ENCODE assay signal across 9 cellular contexts in genomic region chr1:16894338-16894737, GRCh38. TPM values are rescaled to one million over a fixed set of nuclear protein-coding genes. Genes with fewer than 3 reads are reported as not detected.
DNase-seq lines count a peak whose midpoint lies in the region; ATAC-seq and TF ChIP-seq lines count a peak whose summit lies in the region.
"Not testable (repeated sequence)": the region's sequence is repeated elsewhere in the genome, so short reads cannot be mapped to it uniquely, and the experiment has no call there.
"Had no signal": no experiment of that assay in that cellular context is flagged by ENCODE, and none has a peak within 500 bp of the region (broad histone marks: within the 10 kb centered on the region; RNA-seq: fewer than 3 reads in every experiment).

No MANE protein-coding gene starts in this region.

- not testable (repeated sequence) for H3K9me3 ChIP-seq in CD4-positive, CD25-positive, alpha-beta regulatory T cell (ENCODE audit: control insufficient read depth in 2 of 2, low read length in 2 of 2); HCT116 (ENCODE audit: control insufficient read depth in 1 of 2, insufficient read depth in 1 of 2, low read depth in 1 of 2, low read length in 2 of 2); endodermal cell (ENCODE audit: control insufficient read depth, low read length)

- POLR2A ChIA-PET in HCT116 (lab: Charles Lee) = not testable (repeated sequence)

- H3K4me3 Mint-ChIP-seq in CD4-positive, CD25-positive, alpha-beta regulatory T cell = peak overlapping the region in 3 of 4 donors; percentile 62 to 85 (median 82)
- H3K4me3 Mint-ChIP-seq in T-helper 2 cell treated with Interferon-gamma antibody and Interleukin-4, amounts not matched to agents 5 μg/mL and 100 μg/mL, for 36 hours = peak overlapping the region; percentile 48
- peak overlapping the region; percentile 34 for H3K4me3 Mint-ChIP-seq in activated T-cell treated with anti-CD3 and anti-CD28 coated beads, Interleukin-2, amount 50 U/mL, for 4 hours
- peak overlapping the region; percentile 72 for H3K4me3 Mint-ChIP-seq in activated naive CD8-positive, alpha-beta T cell treated with anti-CD3 and anti-CD28 coated beads, Interleukin-2, amount 50 U/mL, for 24 hours
- not testable (repeated sequence) for H3K4me3 Mint-ChIP-seq in endodermal cell
- peak overlapping the region; percentile 84 for H3K4me3 Mint-ChIP-seq in natural killer cell
- H3K4me3 Mint-ChIP-seq in stimulated activated memory B cell treated with anti-CD40 and anti-IgM and Interleukin-4, amounts not matched to agents 10 μg/mL and 1 μg/mL and 100 μg/mL, for 72 hours = peak overlapping the region; percentile 21

- TF ChIP-seq RAD21 in HCT116 (IDR thresholded peaks at IDR 0.05; ENCODE audit: low read depth) = not testable (repeated sequence)

- not testable (repeated sequence) for H3K27ac ChIP-seq in CD4-positive, CD25-positive, alpha-beta regulatory T cell (ENCODE audit: insufficient read depth, low read length, poor library complexity, severe bottlenecking); HCT116 (ENCODE audit: low read depth, low read length); endodermal cell (ENCODE audit: low read depth, low read length)

- ATAC-seq in CD4-positive, CD25-positive, alpha-beta regulatory T cell (ENCODE audit: low read depth in 2 of 2); HCT116; activated T-cell treated with anti-CD3 and anti-CD28 coated beads, Interleukin-2, amount 50 U/mL, for 4 hours; activated naive CD8-positive, alpha-beta T cell treated with anti-CD3 and anti-CD28 coated beads, Interleukin-2, amount 50 U/mL, for 24 hours; natural killer cell; stimulated activated memory B cell treated with anti-CD40 and anti-IgM and Interleukin-4, amounts not matched to agents 10 μg/mL and 1 μg/mL and 100 μg/mL, for 72 hours: not testable (repeated sequence)

- not testable (repeated sequence) for H4K20me1 ChIP-seq in HCT116 (ENCODE audit: insufficient read depth)

- TF ChIP-seq CTCF in HCT116 (IDR thresholded peaks at IDR 0.05 in 2 of 3, conservative IDR thresholded peaks at IDR 0.05 in 1 of 3; ENCODE audit: borderline replicate concordance in 1 of 3, insufficient read depth in 1 of 3, low read depth in 2 of 3, low read length in 2 of 3); endodermal cell (conservative IDR thresholded peaks at IDR 0.05); natural killer cell (IDR thresholded peaks at IDR 0.05): not testable (repeated sequence)

- RAD21 ChIA-PET in HCT116 (lab: Charles Lee; ENCODE audit: low non-redundant PET in 1 of 2, low total read pairs in 2 of 2, uncharacterized antibody in 2 of 2, unreplicated experiment in 2 of 2) = not testable (repeated sequence)

- H3K4me3 ChIP-seq in CD4-positive, CD25-positive, alpha-beta regulatory T cell (ENCODE audit: low read depth, low read length); HCT116 (replicated peaks in 1 of 2; ENCODE audit: low read depth in 1 of 2, low read length in 2 of 2); endodermal cell (ENCODE audit: low read length): not testable (repeated sequence)

- peak overlapping the region; percentile 62 to 100 (median 65) for H3K27ac Mint-ChIP-seq in CD4-positive, CD25-positive, alpha-beta regulatory T cell
- H3K27ac Mint-ChIP-seq in T-helper 2 cell treated with Interferon-gamma antibody and Interleukin-4, amounts not matched to agents 5 μg/mL and 100 μg/mL, for 36 hours = peak overlapping the region; percentile 37
- H3K27ac Mint-ChIP-seq in activated naive CD8-positive, alpha-beta T cell treated with anti-CD3 and anti-CD28 coated beads, Interleukin-2, amount 50 U/mL, for 24 hours = peak overlapping the region; percentile 99
- H3K27ac Mint-ChIP-seq in endodermal cell; stimulated activated memory B cell treated with anti-CD40 and anti-IgM and Interleukin-4, amounts not matched to agents 10 μg/mL and 1 μg/mL and 100 μg/mL, for 72 hours: not testable (repeated sequence)
- H3K27ac Mint-ChIP-seq in natural killer cell = peak overlapping the region; percentile 99

- intact Hi-C loops in HCT116 (cut with micrococcal nuclease) = not testable (repeated sequence)
- intact Hi-C loops in natural killer cell (cut with micrococcal nuclease) = loop anchor here (10.0 kb wide), 1 partner anchor 250 kb away; no protein-coding TSS in a partner anchor

- CTCF ChIA-PET in HCT116 (lab: Charles Lee) = not testable (repeated sequence)

- H3K9me2 ChIP-seq in HCT116 (ENCODE audit: insufficient read depth) = not testable (repeated sequence)

- 95% methylated on average over 5 of the region's 6 CpGs; no CpG with 5 or more reads in 1 of the 2 experiments for WGBS in endodermal cell (ENCODE audit: insufficient coverage in 1 of 2, insufficient read length in 1 of 2), 2 experiments

- not testable (repeated sequence) for H3K9ac ChIP-seq in HCT116 (ENCODE audit: low read length); endodermal cell (ENCODE audit: extremely low read depth, low read length, poor library complexity, severe bottlenecking)

- not testable (repeated sequence) for BruUV-seq in HCT116 (replicated peaks; lab: Mats Ljungman, UMichigan)

- H3K27me3 ChIP-seq in CD4-positive, CD25-positive, alpha-beta regulatory T cell (ENCODE audit: control insufficient read depth, insufficient read depth, low read length); HCT116 (ENCODE audit: insufficient read depth, low read length); endodermal cell (ENCODE audit: control insufficient read depth, insufficient read depth, low read length, poor library complexity, severe bottlenecking): not testable (repeated sequence)

- not testable (repeated sequence) for H3K36me3 ChIP-seq in CD4-positive, CD25-positive, alpha-beta regulatory T cell (ENCODE audit: control insufficient read depth, insufficient read depth, low read length); HCT116 (ENCODE audit: control insufficient read depth in 1 of 2, insufficient read depth in 2 of 2, low read length in 2 of 2); endodermal cell (ENCODE audit: control insufficient read depth, insufficient read depth, low read length)

- peaks cover 18% of the 10 kb centered on the region for H3K4me1 ChIP-seq in CD4-positive, CD25-positive, alpha-beta regulatory T cell (ENCODE audit: control insufficient read depth, insufficient read depth, low read length, poor library complexity, severe bottlenecking)
- H3K4me1 ChIP-seq in HCT116 (ENCODE audit: control insufficient read depth in 1 of 2, insufficient read depth in 2 of 2, low read length in 2 of 2) = peaks cover 10 to 21% of the 10 kb centered on the region in 2 experiments
- not testable (repeated sequence) for H3K4me1 ChIP-seq in endodermal cell (ENCODE audit: control insufficient read depth, insufficient read depth, low read length)

- H3K4me2 ChIP-seq in HCT116 (ENCODE audit: low read length) = peak overlapping the region; percentile 72; the same call in 1 of the 2 replicates

- not testable (repeated sequence) for H3K9me3 Mint-ChIP-seq in CD4-positive, CD25-positive, alpha-beta regulatory T cell; T-helper 2 cell treated with Interferon-gamma antibody and Interleukin-4, amounts not matched to agents 5 μg/mL and 100 μg/mL, for 36 hours; activated T-cell treated with anti-CD3 and anti-CD28 coated beads, Interleukin-2, amount 50 U/mL, for 4 hours; activated naive CD8-positive, alpha-beta T cell treated with anti-CD3 and anti-CD28 coated beads, Interleukin-2, amount 50 U/mL, for 24 hours; endodermal cell; natural killer cell; stimulated activated memory B cell treated with anti-CD40 and anti-IgM and Interleukin-4, amounts not matched to agents 10 μg/mL and 1 μg/mL and 100 μg/mL, for 72 hours

- H3K79me2 ChIP-seq in HCT116 (ENCODE audit: insufficient read depth, low read length) = not testable (repeated sequence)

- H3K27me3 Mint-ChIP-seq in CD4-positive, CD25-positive, alpha-beta regulatory T cell = peaks cover 43% of the 10 kb centered on the region
- H3K27me3 Mint-ChIP-seq in T-helper 2 cell treated with Interferon-gamma antibody and Interleukin-4, amounts not matched to agents 5 μg/mL and 100 μg/mL, for 36 hours (ENCODE audit: low read depth) = peaks cover 36% of the 10 kb centered on the region
- H3K27me3 Mint-ChIP-seq in activated T-cell treated with anti-CD3 and anti-CD28 coated beads, Interleukin-2, amount 50 U/mL, for 4 hours (ENCODE audit: low read depth); activated naive CD8-positive, alpha-beta T cell treated with anti-CD3 and anti-CD28 coated beads, Interleukin-2, amount 50 U/mL, for 24 hours; endodermal cell (ENCODE audit: insufficient read depth); natural killer cell (ENCODE audit: low read depth in 2 of 2); stimulated activated memory B cell treated with anti-CD40 and anti-IgM and Interleukin-4, amounts not matched to agents 10 μg/mL and 1 μg/mL and 100 μg/mL, for 72 hours: not testable (repeated sequence)

- not testable (repeated sequence) for DNase-seq in CD4-positive, CD25-positive, alpha-beta regulatory T cell; HCT116 (ENCODE audit: low read depth, low spot score); T-helper 2 cell treated with Interferon-gamma antibody and Interleukin-4, amounts not matched to agents 5 μg/mL and 100 μg/mL, for 36 hours (ENCODE audit: low spot score); activated T-cell treated with anti-CD3 and anti-CD28 coated beads, Interleukin-2, amount 50 U/mL, for 4 hours; activated naive CD8-positive, alpha-beta T cell treated with anti-CD3 and anti-CD28 coated beads, Interleukin-2, amount 50 U/mL, for 24 hours; natural killer cell
- DNase-seq in endodermal cell = peak; percentile 5

- not testable (repeated sequence) for H3K36me3 Mint-ChIP-seq in CD4-positive, CD25-positive, alpha-beta regulatory T cell; T-helper 2 cell treated with Interferon-gamma antibody and Interleukin-4, amounts not matched to agents 5 μg/mL and 100 μg/mL, for 36 hours (ENCODE audit: low read depth); activated T-cell treated with anti-CD3 and anti-CD28 coated beads, Interleukin-2, amount 50 U/mL, for 4 hours (ENCODE audit: insufficient read depth); activated naive CD8-positive, alpha-beta T cell treated with anti-CD3 and anti-CD28 coated beads, Interleukin-2, amount 50 U/mL, for 24 hours (ENCODE audit: low read depth); endodermal cell (ENCODE audit: low read depth); natural killer cell; stimulated activated memory B cell treated with anti-CD40 and anti-IgM and Interleukin-4, amounts not matched to agents 10 μg/mL and 1 μg/mL and 100 μg/mL, for 72 hours

- peaks cover 3 to 41% (median 23%) of the 10 kb centered on the region in 4 donors for H3K4me1 Mint-ChIP-seq in CD4-positive, CD25-positive, alpha-beta regulatory T cell
- peaks cover 30% of the 10 kb centered on the region for H3K4me1 Mint-ChIP-seq in T-helper 2 cell treated with Interferon-gamma antibody and Interleukin-4, amounts not matched to agents 5 μg/mL and 100 μg/mL, for 36 hours (ENCODE audit: low read depth)
- H3K4me1 Mint-ChIP-seq in activated T-cell treated with anti-CD3 and anti-CD28 coated beads, Interleukin-2, amount 50 U/mL, for 4 hours (ENCODE audit: low read depth) = peaks cover 30% of the 10 kb centered on the region
- peaks cover 40% of the 10 kb centered on the region for H3K4me1 Mint-ChIP-seq in activated naive CD8-positive, alpha-beta T cell treated with anti-CD3 and anti-CD28 coated beads, Interleukin-2, amount 50 U/mL, for 24 hours
- not testable (repeated sequence) for H3K4me1 Mint-ChIP-seq in endodermal cell
- H3K4me1 Mint-ChIP-seq in natural killer cell = peaks cover 26 to 43% of the 10 kb centered on the region in 2 donors
- peaks cover 16% of the 10 kb centered on the region for H3K4me1 Mint-ChIP-seq in stimulated activated memory B cell treated with anti-CD40 and anti-IgM and Interleukin-4, amounts not matched to agents 10 μg/mL and 1 μg/mL and 100 μg/mL, for 72 hours

- TF ChIP-seq POLR2A in HCT116 (IDR thresholded peaks at IDR 0.05; ENCODE audit: borderline replicate concordance, extremely low read depth, insufficient read depth, insufficient read length) = not testable (repeated sequence)

- not testable (repeated sequence) for H2AFZ ChIP-seq in HCT116 (ENCODE audit: low read depth, low read length, poor library complexity, severe bottlenecking)

RNA-seq across cellular contexts. Expression of gene RNU1-2, which starts 1.4 kb away (rescaled TPM):
- total RNA-seq in CD4-positive, CD25-positive, alpha-beta regulatory T cell = 3,278 TPM
- polyA plus RNA-seq in CD4-positive, CD25-positive, alpha-beta regulatory T cell = 10 to 100 TPM in 1 of 4 donors, not detected in 3; 23.7 TPM
- total RNA-seq in HCT116 (2021; ENCODE audit: unreplicated experiment) (1,685 TPM), endodermal cell (1,000 to 10,000 TPM; 2,483 to 3,611 TPM), natural killer cell (1,000 to 10,000 TPM; 2,937 to 3,261 (median 3,038) TPM)
- 8.8 and 29.6 TPM in 2 replicates for polyA plus RNA-seq in HCT116 (2012)
- 1,000 to 10,000 TPM; 1,321 to 1,622 (median 1,616) TPM for total RNA-seq in activated T-cell treated with anti-CD3 and anti-CD28 coated beads, Interleukin-2, amount 50 U/mL, for 4 hours
- polyA plus RNA-seq in endodermal cell (2013, experiment 1 of 2) = 11,872 TPM
- polyA plus RNA-seq in endodermal cell (2013, experiment 2 of 2) = 14,577 TPM
- total RNA-seq: M059J had no signal

RNA-seq across cellular contexts. Expression of gene CROCC, which starts 27.4 kb away (rescaled TPM):
- total RNA-seq in CD4-positive, CD25-positive, alpha-beta regulatory T cell = 46.1 TPM
- 1 to 10 TPM; 3.9 to 5.2 (median 4.2) TPM for polyA plus RNA-seq in CD4-positive, CD25-positive, alpha-beta regulatory T cell
- total RNA-seq in HCT116 (2021; ENCODE audit: unreplicated experiment) (30.1 TPM), endodermal cell (10 to 100 TPM; 58.4 to 61.8 TPM), natural killer cell (10 to 100 TPM; 51.7 to 62.9 (median 59.1) TPM)
- polyA plus RNA-seq in HCT116 (2012) = 17.8 and 19.2 TPM in 2 replicates
- 10 to 100 TPM; 20.0 to 24.7 (median 20.3) TPM for total RNA-seq in activated T-cell treated with anti-CD3 and anti-CD28 coated beads, Interleukin-2, amount 50 U/mL, for 4 hours
- 38.9 TPM for polyA plus RNA-seq in endodermal cell (2013, experiment 1 of 2)
- polyA plus RNA-seq in endodermal cell (2013, experiment 2 of 2) = 33.9 TPM
